ENCODE assay signal across 9 cellular contexts in the genomic region with DNA sequence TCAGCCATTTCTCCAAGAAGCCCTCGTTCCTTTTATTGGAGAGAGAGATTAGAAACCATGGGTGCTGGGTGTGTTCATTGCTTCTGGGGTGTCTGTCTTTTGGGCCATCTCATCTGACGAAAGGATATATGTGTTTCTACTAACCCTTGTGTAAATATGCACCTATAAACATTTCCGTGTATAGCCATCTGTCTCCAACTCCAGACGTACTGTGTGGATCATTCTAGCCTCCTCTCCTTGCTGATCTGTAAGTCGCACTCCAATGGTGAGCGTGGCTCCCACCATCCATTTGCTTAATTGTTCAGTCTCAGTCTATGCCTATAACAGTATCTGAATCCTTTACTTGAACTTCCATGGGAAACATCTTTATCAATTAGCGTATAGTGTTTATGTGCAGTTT. TPM values are rescaled to one million over a fixed set of nuclear protein-coding genes. Genes with fewer than 3 reads are reported as not detected.
A peak's percentile ranks its signal among the peaks of the same experiment; 100 is the strongest.
DNase-seq lines count a peak whose midpoint lies in the region; ATAC-seq and TF ChIP-seq lines count a peak whose summit lies in the region.
"Had no signal": no experiment of that assay in that cellular context is flagged by ENCODE, and none has a peak within 500 bp of the region (broad histone marks: within the 10 kb centered on the region; RNA-seq: fewer than 3 reads in every experiment).

No MANE protein-coding gene starts in this region.

- no peaks in the 10 kb centered on the region for H3K27me3 Mint-ChIP-seq in stimulated activated naive CD8-positive, alpha-beta T cell treated with anti-CD3 and anti-CD28 coated beads, Interleukin-15, Interleukin-2, amounts not matched to agents 100 ng/mL and 50 ng/mL, for 24 hours

- no peak for TF ChIP-seq POLR2A in erythroblast (IDR thresholded peaks at IDR 0.05; ENCODE audit: low read length)

- H3K4me1 ChIP-seq in OCI-LY1 (ENCODE audit: insufficient read depth, low read length, severe bottlenecking) (peaks cover 17% of the 10 kb centered on the region), left ventricle myocardium inferior (peaks cover 27% of the 10 kb centered on the region)

- no peaks in the 10 kb centered on the region for H3K9me3 Mint-ChIP-seq in stimulated activated naive CD8-positive, alpha-beta T cell treated with anti-CD3 and anti-CD28 coated beads, Interleukin-15, Interleukin-2, amounts not matched to agents 100 ng/mL and 50 ng/mL, for 24 hours

- no peak for DNase-seq in stimulated activated naive CD8-positive, alpha-beta T cell treated with anti-CD3 and anti-CD28 coated beads, Interleukin-15, Interleukin-2, amounts not matched to agents 100 U/mL and 50 U/mL, for 24 hours
- DNase-seq in erythroblast (lab: John Stamatoyannopoulos, UW) (peak; percentile 36 to 51), left ventricle myocardium inferior (no peak), AG08395 (ENCODE audit: low spot score) (no peak), hippocampal formation (lab: John Stamatoyannopoulos, UW) (no peak)
- DNase-seq: uterus had no signal

- H3K27ac Mint-ChIP-seq in stimulated activated naive CD8-positive, alpha-beta T cell treated with anti-CD3 and anti-CD28 coated beads, Interleukin-15, Interleukin-2, amounts not matched to agents 100 ng/mL and 50 ng/mL, for 24 hours = no peak overlapping the region

- peaks cover 43% of the 10 kb centered on the region for H3K36me3 ChIP-seq in OCI-LY1 (ENCODE audit: insufficient read depth, low read length)
- peaks cover 21% of the 10 kb centered on the region for H3K36me3 ChIP-seq in left ventricle myocardium inferior
- H3K36me3 ChIP-seq: uterus had no signal

- no peak overlapping the region for H3K9ac ChIP-seq in OCI-LY1 (ENCODE audit: low read length)

- no peaks in the 10 kb centered on the region for H3F3A ChIP-seq in OCI-LY1 (ENCODE audit: insufficient read depth, low read length)

- H3K27ac ChIP-seq in OCI-LY1 (ENCODE audit: low read depth, low read length, poor library complexity, severe bottlenecking) (no peak overlapping the region), left ventricle myocardium inferior (replicated peaks) (no peak overlapping the region)
- H3K27ac ChIP-seq: uterus had no signal

- H2AFZ ChIP-seq in OCI-LY1 (ENCODE audit: low read length) = no peak overlapping the region

- no peaks in the 10 kb centered on the region for H4K20me1 ChIP-seq in OCI-LY1 (ENCODE audit: insufficient read depth, low read length)

- peak overlapping the region; percentile 93 for H3K4me3 Mint-ChIP-seq in stimulated activated naive CD8-positive, alpha-beta T cell treated with anti-CD3 and anti-CD28 coated beads, Interleukin-15, Interleukin-2, amounts not matched to agents 100 ng/mL and 50 ng/mL, for 24 hours

- H3K79me2 ChIP-seq in OCI-LY1 (ENCODE audit: insufficient read depth, low read length) = peaks cover 18% of the 10 kb centered on the region

- H3K4me3 ChIP-seq in OCI-LY1 (ENCODE audit: low read depth, low read length, poor library complexity, severe bottlenecking) (peak overlapping the region; percentile 79), left ventricle myocardium inferior (no peak overlapping the region)
- H3K4me3 ChIP-seq: uterus had no signal

- no peak for ATAC-seq in stimulated activated naive CD8-positive, alpha-beta T cell treated with anti-CD3 and anti-CD28 coated beads, Interleukin-15, Interleukin-2, amounts not matched to agents 100 U/mL and 50 U/mL, for 24 hours
- ATAC-seq in GM21529 (IDR thresholded peaks at IDR 0.05; ENCODE audit: unreplicated experiment) = no peak

- peaks cover 29% of the 10 kb centered on the region for H3K4me1 Mint-ChIP-seq in stimulated activated naive CD8-positive, alpha-beta T cell treated with anti-CD3 and anti-CD28 coated beads, Interleukin-15, Interleukin-2, amounts not matched to agents 100 ng/mL and 50 ng/mL, for 24 hours (ENCODE audit: low read depth)

- no peak for TF ChIP-seq CTCF in OCI-LY1 (IDR thresholded peaks at IDR 0.05; ENCODE audit: low read length)
- TF ChIP-seq CTCF in left ventricle myocardium inferior (IDR thresholded peaks at IDR 0.05; ENCODE audit: borderline replicate concordance) = no peak

- H3K9me2 ChIP-seq in OCI-LY1 (ENCODE audit: low read depth, low read length) = no peaks in the 10 kb centered on the region

- peak overlapping the region; percentile 83 for H3K4me2 ChIP-seq in OCI-LY1 (ENCODE audit: low read length)

- no peaks in the 10 kb centered on the region for H3K27me3 ChIP-seq in OCI-LY1 (ENCODE audit: insufficient read depth, low read length)
- H3K27me3 ChIP-seq in left ventricle myocardium inferior (ENCODE audit: low read depth) = no peaks in the 10 kb centered on the region
- H3K27me3 ChIP-seq: uterus had no signal

- no peaks in the 10 kb centered on the region for H3K9me3 ChIP-seq in OCI-LY1 (ENCODE audit: low read length)
- no peaks in the 10 kb centered on the region for H3K9me3 ChIP-seq in left ventricle myocardium inferior (replicated peaks)
- H3K9me3 ChIP-seq: uterus had no signal

- intact Hi-C loops in left ventricle myocardium inferior (cut with micrococcal nuclease) = no loop called here

- H3K36me3 Mint-ChIP-seq in stimulated activated naive CD8-positive, alpha-beta T cell treated with anti-CD3 and anti-CD28 coated beads, Interleukin-15, Interleukin-2, amounts not matched to agents 100 ng/mL and 50 ng/mL, for 24 hours (ENCODE audit: low read depth) = peaks cover 42% of the 10 kb centered on the region

RNA-seq across cellular contexts. Expression of a gene that starts 1.8 kb away (rescaled TPM):
- total RNA-seq in left ventricle myocardium inferior = 22.8 TPM

RNA-seq across cellular contexts. Expression of a gene that starts 47.6 kb away (rescaled TPM):
- total RNA-seq in left ventricle myocardium inferior = 92.0 TPM

Comparison
In these comparisons a context has a peak if more than half of its experiments do, and no peak if none do; other contexts are left out.
1. DNase-seq: peak in erythroblast (2 of 2); none in stimulated activated naive CD8-positive, alpha-beta T cell treated with anti-CD3 and anti-CD28 coated beads, Interleukin-15, Interleukin-2, amounts not matched to agents 100 U/mL and 50 U/mL, for 24 hours (single experiment), left ventricle myocardium inferior (single experiment), AG08395 (single experiment) and hippocampal formation (0 of 2).